8 cellular contexts compared by ENCODE assay signal in the genomic region with DNA sequence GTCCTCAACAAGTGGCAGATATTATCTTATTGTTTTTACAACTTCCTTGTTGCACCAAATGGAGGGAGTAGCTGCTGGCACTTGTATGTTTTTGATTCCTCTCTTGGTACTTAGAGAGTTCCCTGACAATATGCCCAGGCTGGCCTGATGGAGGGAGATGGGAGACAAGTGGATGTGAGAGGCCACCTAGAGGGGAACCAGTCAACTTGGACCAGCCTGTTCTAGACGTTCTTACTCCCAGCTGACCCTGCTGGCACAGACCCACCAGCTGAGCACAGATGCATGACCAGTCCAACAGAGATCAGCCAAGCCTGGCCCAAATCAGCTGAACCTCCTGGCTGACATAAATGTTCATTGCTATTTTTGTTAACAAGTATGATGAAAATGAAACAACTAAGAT.
DNase-seq lines count a peak whose midpoint lies in the region; ATAC-seq and TF ChIP-seq lines count a peak whose summit lies in the region.

No MANE protein-coding gene starts in this region.

- no peak overlapping the region for H3K4me3 ChIP-seq in kidney epithelial cell (ENCODE audit: low read depth, low read length)

- H3K36me3 ChIP-seq in kidney epithelial cell (ENCODE audit: control insufficient read depth, insufficient read depth, low read length): no peaks in the 10 kb centered on the region

- ATAC-seq in HG02885 (IDR thresholded peaks at IDR 0.05; ENCODE audit: poor library complexity, unreplicated experiment) (peak; percentile 60), GM21423 (IDR thresholded peaks at IDR 0.05; ENCODE audit: unreplicated experiment) (no peak), GM19395 (IDR thresholded peaks at IDR 0.05; ENCODE audit: unreplicated experiment) (no peak)

- peak; percentile 12 for TF ChIP-seq CTCF in kidney epithelial cell (IDR thresholded peaks at IDR 0.05; ENCODE audit: insufficient read depth, low read length, poor library complexity, severe bottlenecking)

- no peaks in the 10 kb centered on the region for H3K27me3 ChIP-seq in kidney epithelial cell (ENCODE audit: control insufficient read depth, insufficient read depth, low read length)

- DNase-seq in AG20443 (ENCODE audit: low spot score) (peak; percentile 59), astrocyte of the hippocampus (ENCODE audit: low read depth, low spot score) (peak; percentile 7), kidney epithelial cell (ENCODE audit: low read depth) (no peak), UCSD-AML1 (lab: John Stamatoyannopoulos, UW; ENCODE audit: unreplicated experiment) (no peak), LoVo (ENCODE audit: low spot score) (no peak)

Comparison
In these comparisons a context has a peak if more than half of its experiments do, and no peak if none do; other contexts are left out.
1. DNase-seq: peak in AG20443 (single experiment) and astrocyte of the hippocampus (single experiment); none in kidney epithelial cell (single experiment), UCSD-AML1 (single experiment) and LoVo (single experiment).